Comparison of ENCODE assay signal across 16 cellular contexts in genomic region chr20:10297223-10297622, GRCh38.
DNase-seq lines count a peak whose midpoint lies in the region; ATAC-seq, FAIRE-seq and TF ChIP-seq lines count a peak whose summit lies in the region.
"Had no signal": no experiment of that assay in that cellular context is flagged by ENCODE, and none has a peak within 500 bp of the region (broad histone marks: within the 10 kb centered on the region; RNA-seq: fewer than 3 reads in every experiment).

No MANE protein-coding gene starts in this region.

- H3K4me1 Mint-ChIP-seq in activated CD8-positive, alpha-beta T cell treated with anti-CD3 and anti-CD28 coated beads for 36 hours (ENCODE audit: low read depth): peaks cover 5% of the 10 kb centered on the region

- 56% methylated on average over 1 of the region's 1 CpG for WGBS in HepG2 (ENCODE audit: low lambda C conversion rate)
- whole genome bisulfite sequencing in right lobe of liver (ENCODE audit: insufficient coverage, low coverage, low lambda C conversion rate, missing lambda C conversion rate): 100% methylated on average over 1 of the region's 1 CpG
- WGBS in K562 (ENCODE audit: insufficient coverage, low coverage, missing lambda C conversion rate): 0% methylated on average over 1 of the region's 1 CpG

- H3K9ac ChIP-seq in HepG2 (ENCODE audit: insufficient read depth, low read depth, low read length): no peak overlapping the region
- no peak overlapping the region for H3K9ac ChIP-seq in SK-N-MC (ENCODE audit: insufficient read length)
- H3K9ac ChIP-seq in K562 (ENCODE audit: insufficient read depth in 1 of 2, low read depth in 2 of 2, low read length in 2 of 2): no peak overlapping the region

- no peak overlapping the region for H3K4me2 ChIP-seq in HepG2 (ENCODE audit: low read depth, low read length)
- H3K4me2 ChIP-seq in K562 (ENCODE audit: insufficient read depth, low read length): no peak overlapping the region

- FAIRE-seq in HepG2 (lab: Jason Lieb, UNC): no peak
- no peak for FAIRE-seq in K562 (lab: Jason Lieb, UNC)
- FAIRE-seq: D721Med, G401.6, GM12892 had no signal

- no peaks in the 10 kb centered on the region for H3K4me1 ChIP-seq in HepG2 (ENCODE audit: insufficient read depth, low read length)
- H3K4me1 ChIP-seq in right lobe of liver: no peaks in the 10 kb centered on the region
- H3K4me1 ChIP-seq in K562 (replicated peaks in 1 of 2; ENCODE audit: control insufficient read depth in 2 of 2, insufficient read depth in 2 of 2, low read length in 2 of 2): no peaks in the 10 kb centered on the region
- H3K4me1 ChIP-seq: BE2C, Caco-2 had no signal

- H3K9me3 ChIP-seq in HepG2 (ENCODE audit: low read length) (no peaks in the 10 kb centered on the region), right lobe of liver (no peaks in the 10 kb centered on the region), SK-N-MC (ENCODE audit: low read depth, low read length) (no peaks in the 10 kb centered on the region), K562 (replicated peaks; ENCODE audit: control insufficient read depth, insufficient read depth, low read depth, low read length) (no peaks in the 10 kb centered on the region)
- H3K9me3 ChIP-seq: BE2C, Caco-2, HAP-1 had no signal

- intact Hi-C loops in HepG2 (cut with micrococcal nuclease; ENCODE audit: unreplicated experiment) (no loop called here), right lobe of liver (cut with DNase I) (no loop called here), K562 (cut with micrococcal nuclease) (no loop called here)
- intact Hi-C loops in activated CD8-positive, alpha-beta T cell treated with anti-CD3 and anti-CD28 coated beads for 36 hours (cut with micrococcal nuclease): no loop called here

- no peak overlapping the region for H3K27ac Mint-ChIP-seq in activated CD8-positive, alpha-beta T cell treated with anti-CD3 and anti-CD28 coated beads for 36 hours
- H3K27ac Mint-ChIP-seq: CD4-positive, alpha-beta T cell had no signal

- TF ChIP-seq POLR2A in HepG2 (IDR thresholded peaks at IDR 0.05; ENCODE audit: insufficient read depth in 1 of 2, low read depth in 2 of 2, low read length in 2 of 2) (no peak), right lobe of liver (IDR thresholded peaks at IDR 0.05) (no peak), K562 (conservative IDR thresholded peaks at IDR 0.05) (no peak)

- BruUV-seq in HepG2 (replicated peaks; lab: Mats Ljungman, UMichigan) (no TSS peak), K562 (replicated peaks; lab: Mats Ljungman, UMichigan) (no TSS peak)

- H3K27me3 Mint-ChIP-seq in activated CD8-positive, alpha-beta T cell treated with anti-CD3 and anti-CD28 coated beads for 36 hours: peaks cover 9% of the 10 kb centered on the region
- H3K27me3 Mint-ChIP-seq: CD4-positive, alpha-beta T cell had no signal

- no peaks in the 10 kb centered on the region for H3K79me2 ChIP-seq in HepG2 (ENCODE audit: insufficient read depth, low read length)
- H3K79me2 ChIP-seq in K562 (ENCODE audit: control insufficient read depth, insufficient read depth, low read length): no peaks in the 10 kb centered on the region

- H4K20me1 ChIP-seq in HepG2 (ENCODE audit: insufficient read depth, low read length) (no peaks in the 10 kb centered on the region), K562 (replicated peaks; ENCODE audit: control insufficient read depth, insufficient read depth, low read length) (no peaks in the 10 kb centered on the region)

- in situ Hi-C loops in HepG2 (cut with HindIII; ENCODE audit: extremely low pct_ligation_motif_present, low pct_unique_long_range_greater_than_20kb) (no loop called here), K562 (cut with MboI) (no loop called here)

- TF ChIP-seq EP300 in HepG2 (IDR thresholded peaks at IDR 0.05; ENCODE audit: low read depth in 2 of 2, low read length in 2 of 2) (no peak), HepG2 (CRISPR knock-in tag; IDR thresholded peaks at IDR 0.05; ENCODE audit: borderline replicate concordance) (no peak), K562 (IDR thresholded peaks at IDR 0.05; ENCODE audit: low read length) (no peak)

- H3K27me3 ChIP-seq in HepG2 (ENCODE audit: control insufficient read depth in 1 of 2, insufficient read depth in 2 of 2, low read length in 2 of 2) (no peaks in the 10 kb centered on the region), right lobe of liver (no peaks in the 10 kb centered on the region), K562 (ENCODE audit: control insufficient read depth in 2 of 2, insufficient read depth in 2 of 2, low read length in 2 of 2) (no peaks in the 10 kb centered on the region)
- H3K27me3 ChIP-seq: BE2C had no signal

- H3K9me1 ChIP-seq in K562 (ENCODE audit: control insufficient read depth, insufficient read depth, low read length): no peaks in the 10 kb centered on the region

- POLR2A ChIA-PET in HepG2 (lab: Yijun Ruan, JAX) (no interaction called here), K562 (lab: Yijun Ruan, JAX) (interaction anchor here (1.0 kb wide), 1 partner anchor 8 kb away, joined by 4 read pairs; no protein-coding TSS in a partner anchor)
- POLR2A ChIA-PET in activated CD8-positive, alpha-beta T cell treated with anti-CD3 and anti-CD28 coated beads for 36 hours (lab: Charles Lee): no interaction called here

- no peaks in the 10 kb centered on the region for H3K9me3 Mint-ChIP-seq in activated CD8-positive, alpha-beta T cell treated with anti-CD3 and anti-CD28 coated beads for 36 hours
- H3K9me3 Mint-ChIP-seq: CD4-positive, alpha-beta T cell had no signal

- ATAC-seq in HepG2 (no peak), right lobe of liver (no peak), K562 (no peak)
- ATAC-seq in activated CD8-positive, alpha-beta T cell treated with anti-CD3 and anti-CD28 coated beads for 36 hours: no peak

- H3K36me3 Mint-ChIP-seq in activated CD8-positive, alpha-beta T cell treated with anti-CD3 and anti-CD28 coated beads for 36 hours (ENCODE audit: low read depth): no peaks in the 10 kb centered on the region

- H3K36me3 ChIP-seq in HepG2 (replicated peaks in 1 of 2; ENCODE audit: control insufficient read depth in 1 of 2, insufficient read depth in 2 of 2, low read length in 2 of 2) (no peaks in the 10 kb centered on the region), right lobe of liver (no peaks in the 10 kb centered on the region), SK-N-MC (ENCODE audit: insufficient read depth, low read length) (no peaks in the 10 kb centered on the region), K562 (ENCODE audit: control insufficient read depth, insufficient read depth, low read length) (no peaks in the 10 kb centered on the region)
- H3K36me3 ChIP-seq: HAP-1 had no signal

- DNase-seq in HepG2 (ENCODE audit: low spot score): no peak
- no peak for DNase-seq in right lobe of liver
- DNase-seq in SK-N-MC (ENCODE audit: low read depth, low spot score): no peak
- DNase-seq in K562 (ENCODE audit: extremely low read depth in 1 of 4, low spot score in 3 of 4): no peak
- DNase-seq in middle frontal gyrus (ENCODE audit: extremely low spot score, low spot score): no peak
- no peak for DNase-seq in activated CD8-positive, alpha-beta T cell treated with anti-CD3 and anti-CD28 coated beads for 36 hours
- DNase-seq in T1000 (lab: John Stamatoyannopoulos, UW): no peak
- DNase-seq: ACHN; BE2C; Caco-2; CD4-positive, alpha-beta T cell had no signal

- H3K4me3 Mint-ChIP-seq in activated CD8-positive, alpha-beta T cell treated with anti-CD3 and anti-CD28 coated beads for 36 hours: no peak overlapping the region
- H3K4me3 Mint-ChIP-seq: CD4-positive, alpha-beta T cell had no signal

- H3K4me3 ChIP-seq in HepG2 (replicated peaks in 1 of 3; ENCODE audit: insufficient read depth in 1 of 3, low read depth in 2 of 3, low read length in 3 of 3) (no peak overlapping the region), right lobe of liver (no peak overlapping the region), SK-N-MC (no peak overlapping the region), K562 (no peak overlapping the region)
- H3K4me3 ChIP-seq: HAP-1 had no signal

- CTCF ChIA-PET in HepG2 (lab: Yijun Ruan, JAX; ENCODE audit: low intra/inter-chr PET ratio, low total read pairs) (no interaction called here), K562 (lab: Yijun Ruan, JAX; ENCODE audit: low intra/inter-chr PET ratio) (no interaction called here)
- CTCF ChIA-PET in activated CD8-positive, alpha-beta T cell treated with anti-CD3 and anti-CD28 coated beads for 36 hours (lab: Charles Lee): no interaction called here

- TF ChIP-seq RAD21 in HepG2 (CRISPR knock-in tag; IDR thresholded peaks at IDR 0.05) (no peak), K562 (CRISPR knock-in tag; conservative IDR thresholded peaks at IDR 0.05 in 1 of 2, IDR thresholded peaks at IDR 0.05 in 1 of 2) (no peak)

- TF ChIP-seq CTCF in HepG2 (CRISPR knock-in tag; IDR thresholded peaks at IDR 0.05) (no peak), right lobe of liver (IDR thresholded peaks at IDR 0.05) (no peak), K562 (IDR thresholded peaks at IDR 0.05 in 2 of 3, conservative IDR thresholded peaks at IDR 0.05 in 1 of 3; ENCODE audit: insufficient read depth in 2 of 3, low read depth in 1 of 3, low read length in 3 of 3) (no peak)
- no peak for TF ChIP-seq CTCF in activated CD8-positive, alpha-beta T cell treated with anti-CD3 and anti-CD28 coated beads for 36 hours (IDR thresholded peaks at IDR 0.05)

- H3K27ac ChIP-seq in HepG2 (ENCODE audit: extremely low read length, insufficient read depth, low read length): no peak overlapping the region
- H3K27ac ChIP-seq in right lobe of liver: no peak overlapping the region
- H3K27ac ChIP-seq in SK-N-MC: peak overlapping the region; percentile 70
- H3K27ac ChIP-seq in K562 (ENCODE audit: extremely low read depth, low read depth, low read length): no peak overlapping the region
- H3K27ac ChIP-seq: C4-2B had no signal

- no peak overlapping the region for H2AFZ ChIP-seq in HepG2 (ENCODE audit: low read length)
- H2AFZ ChIP-seq in K562 (ENCODE audit: low read depth, low read length): no peak overlapping the region

TF ChIP-seq in HepG2, 621 proteins besides CTCF, POLR2A, EP300 and RAD21 (continues in another document):
- TF ChIP-seq CREB3 (CRISPR knock-in tag; IDR thresholded peaks at IDR 0.05): no peak

TF ChIP-seq in K562, 482 proteins besides CTCF, POLR2A, EP300 and RAD21:
- TF ChIP-seq TFE3 (CRISPR knock-in tag; IDR thresholded peaks at IDR 0.05) (peak; percentile 57), CHCHD3 (CRISPR knock-in tag; IDR thresholded peaks at IDR 0.05) (no peak)
TF ChIP-seq in K562: peak in this region for 1.

Comparison
In these comparisons a context has a peak if more than half of its experiments do, and no peak if none do; other contexts are left out.
1. Of the 241 proteins assayed by ChIP-seq in both HepG2 and K562: peak only in HepG2: RAD51; only in K562: TFE3; in both: none; in neither: 239.